Comparison of ENCODE assay signal across 14 cellular contexts in the genomic region with DNA sequence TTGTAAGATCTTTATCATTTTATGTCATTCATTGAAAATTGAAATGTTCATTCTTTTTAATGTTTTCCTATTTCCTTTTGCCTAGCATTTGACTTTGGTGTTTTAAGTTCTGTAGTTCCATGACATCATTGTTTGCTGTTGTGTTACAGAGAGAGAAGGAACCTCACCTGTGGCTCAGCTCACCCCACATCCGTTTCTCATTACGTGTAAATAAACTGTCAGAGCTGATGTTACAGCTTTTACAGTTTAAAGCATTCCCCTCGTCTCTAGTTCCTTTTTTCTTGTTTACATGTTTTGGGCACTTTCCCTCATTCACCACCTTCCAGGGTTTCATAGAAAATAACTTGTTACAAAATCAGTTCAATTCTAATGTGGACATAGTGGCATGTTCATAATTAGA.
DNase-seq lines count a peak whose midpoint lies in the region; ATAC-seq, FAIRE-seq and TF ChIP-seq lines count a peak whose summit lies in the region.
"Had no signal": no experiment of that assay in that cellular context is flagged by ENCODE, and none has a peak within 500 bp of the region (broad histone marks: within the 10 kb centered on the region; RNA-seq: fewer than 3 reads in every experiment).

No MANE protein-coding gene starts in this region.

- H2AFZ ChIP-seq in astrocyte (ENCODE audit: low read depth, low read length), result no peak overlapping the region

- H3K36me3 Mint-ChIP-seq in astrocyte (ENCODE audit: low read depth, unreplicated experiment), result peaks cover 11% of the 10 kb centered on the region

- ATAC-seq in GM18520 (IDR thresholded peaks at IDR 0.05; ENCODE audit: unreplicated experiment) (peak; percentile 55), HG03095 (IDR thresholded peaks at IDR 0.05; ENCODE audit: unreplicated experiment) (peak; percentile 91)

- H3K27ac ChIP-seq in astrocyte (ENCODE audit: low read depth, low read length) (no peak overlapping the region), left ventricle myocardium inferior (replicated peaks) (no peak overlapping the region)
- H3K27ac ChIP-seq: epithelial cell of prostate had no signal

- H3K4me3 Mint-ChIP-seq in astrocyte (ENCODE audit: unreplicated experiment), result no peak overlapping the region
- H3K4me3 Mint-ChIP-seq: stimulated activated naive CD8-positive, alpha-beta T cell treated with anti-CD3 and anti-CD28 coated beads, Interleukin-15, Interleukin-2, amounts not matched to agents 100 ng/mL and 50 ng/mL, for 24 hours had no signal

- H3K36me3 ChIP-seq in astrocyte (ENCODE audit: insufficient read depth, low read length), result no peaks in the 10 kb centered on the region
- H3K36me3 ChIP-seq in left ventricle myocardium inferior, result peaks cover 61% of the 10 kb centered on the region

- H3K4me1 ChIP-seq in astrocyte (ENCODE audit: insufficient read depth, low read length) (peaks cover 14% of the 10 kb centered on the region), left ventricle myocardium inferior (peaks cover 28% of the 10 kb centered on the region)

- peak; percentile 43 for DNase-seq in GM20000 (ENCODE audit: low spot score)
- no peak for DNase-seq in astrocyte (ENCODE audit: low read depth)
- DNase-seq in D341Med (ENCODE audit: low spot score), result no peak
- DNase-seq in NCI-H510A treated with DMSO at 0.1 percent for 48 hours (lab: John Stamatoyannopoulos, UW), result no peak
- DNase-seq in left ventricle myocardium inferior, result no peak
- DNase-seq in HuH-7.5 (ENCODE audit: low spot score), result no peak
- DNase-seq: activated effector memory CD4-positive, alpha-beta T cell treated with anti-CD3 and anti-CD28 coated beads, Interleukin-2, amount 50 U/mL, for 16 hours; EL; kidney; NCI-H2081 treated with DMSO at 0.1 percent for 48 hours had no signal

- H4K20me1 ChIP-seq in astrocyte (ENCODE audit: insufficient read depth, low read length), result no peaks in the 10 kb centered on the region

- no peak overlapping the region for H3K27ac Mint-ChIP-seq in astrocyte (ENCODE audit: unreplicated experiment)
- H3K27ac Mint-ChIP-seq: stimulated activated naive CD8-positive, alpha-beta T cell treated with anti-CD3 and anti-CD28 coated beads, Interleukin-15, Interleukin-2, amounts not matched to agents 100 ng/mL and 50 ng/mL, for 24 hours had no signal

- FAIRE-seq in astrocyte (lab: Jason Lieb, UNC), result peak; percentile 5
- FAIRE-seq: kidney had no signal

- H3K4me3 ChIP-seq in astrocyte (ENCODE audit: insufficient read depth, low read depth, low read length) (no peak overlapping the region), left ventricle myocardium inferior (no peak overlapping the region)

- no peak overlapping the region for H3K9ac ChIP-seq in astrocyte (ENCODE audit: low read length)

- H3K27me3 Mint-ChIP-seq in astrocyte (ENCODE audit: low read depth, unreplicated experiment), result no peaks in the 10 kb centered on the region
- H3K27me3 Mint-ChIP-seq: stimulated activated naive CD8-positive, alpha-beta T cell treated with anti-CD3 and anti-CD28 coated beads, Interleukin-15, Interleukin-2, amounts not matched to agents 100 ng/mL and 50 ng/mL, for 24 hours had no signal

- TF ChIP-seq CTCF in GM20000 (IDR thresholded peaks at IDR 0.05; ENCODE audit: extremely low read depth, missing control alignments) (no peak), astrocyte (IDR thresholded peaks at IDR 0.05; ENCODE audit: insufficient read depth, low read depth, low read length) (no peak), left ventricle myocardium inferior (IDR thresholded peaks at IDR 0.05; ENCODE audit: borderline replicate concordance) (no peak)

- peaks cover 7% of the 10 kb centered on the region for H3K9me3 Mint-ChIP-seq in astrocyte (ENCODE audit: unreplicated experiment)

- H3K79me2 ChIP-seq in astrocyte (ENCODE audit: insufficient read depth, low read length), result no peaks in the 10 kb centered on the region

- H3K9me3 ChIP-seq in astrocyte (ENCODE audit: insufficient read depth, low read depth, low read length), result no peaks in the 10 kb centered on the region
- H3K9me3 ChIP-seq in left ventricle myocardium inferior (replicated peaks), result no peaks in the 10 kb centered on the region

- H3K4me2 ChIP-seq in astrocyte (ENCODE audit: low read length), result no peak overlapping the region

- intact Hi-C loops in left ventricle myocardium inferior (cut with micrococcal nuclease), result no loop called here

- peaks cover 28% of the 10 kb centered on the region for H3K4me1 Mint-ChIP-seq in astrocyte (ENCODE audit: low read depth, unreplicated experiment)

- H3K27me3 ChIP-seq in astrocyte (ENCODE audit: insufficient read depth, low read length), result no peaks in the 10 kb centered on the region
- no peaks in the 10 kb centered on the region for H3K27me3 ChIP-seq in left ventricle myocardium inferior (ENCODE audit: low read depth)
